Comparison of ENCODE assay signal across 17 cellular contexts in the genomic region with DNA sequence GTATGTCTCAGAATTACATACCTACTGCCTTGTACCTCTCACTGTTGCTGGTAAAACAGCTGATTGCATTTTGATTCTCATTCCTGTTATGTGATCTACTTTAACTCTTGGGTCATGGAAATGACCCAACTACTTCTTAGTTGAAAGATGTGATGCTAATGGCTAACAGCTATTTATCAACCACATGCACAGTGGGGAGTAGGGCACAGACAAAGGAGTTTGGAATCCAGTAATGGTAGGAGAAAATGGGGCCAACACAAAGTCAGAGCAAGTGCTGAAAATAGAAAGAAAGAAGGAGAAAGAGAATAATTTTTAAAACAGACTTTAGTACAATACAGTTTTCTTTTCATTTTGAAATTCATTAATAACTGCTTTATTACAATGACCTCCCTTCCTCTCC.
"Had no signal": no experiment of that assay in that cellular context is flagged by ENCODE, and none has a peak within 500 bp of the region (broad histone marks: within the 10 kb centered on the region; RNA-seq: fewer than 3 reads in every experiment).

No MANE protein-coding gene starts in this region.

- H3K36me3 Mint-ChIP-seq: naive thymus-derived CD4-positive, alpha-beta T cell; stimulated activated memory B cell treated with anti-CD40 and anti-IgM and Interleukin-4, amounts not matched to agents 10 μg/mL and 1 μg/mL and 100 μg/mL, for 72 hours had no signal

- H3K4me1 Mint-ChIP-seq: naive thymus-derived CD4-positive, alpha-beta T cell; nephron progenitor cell; stimulated activated memory B cell treated with anti-CD40 and anti-IgM and Interleukin-4, amounts not matched to agents 10 μg/mL and 1 μg/mL and 100 μg/mL, for 72 hours had no signal

- H3K4me3 ChIP-seq: colonic mucosa, heart right ventricle, spleen, tibial artery, upper lobe of left lung, uterus had no signal

- H3K4me3 Mint-ChIP-seq: naive thymus-derived CD4-positive, alpha-beta T cell; nephron progenitor cell; stimulated activated memory B cell treated with anti-CD40 and anti-IgM and Interleukin-4, amounts not matched to agents 10 μg/mL and 1 μg/mL and 100 μg/mL, for 72 hours; stimulated activated naive CD8-positive, alpha-beta T cell treated with anti-CD3 and anti-CD28 coated beads, Interleukin-15, Interleukin-2, amounts not matched to agents 100 ng/mL and 50 ng/mL, for 24 hours had no signal

- H3K27ac Mint-ChIP-seq: naive thymus-derived CD4-positive, alpha-beta T cell; nephron progenitor cell; stimulated activated memory B cell treated with anti-CD40 and anti-IgM and Interleukin-4, amounts not matched to agents 10 μg/mL and 1 μg/mL and 100 μg/mL, for 72 hours; stimulated activated naive CD8-positive, alpha-beta T cell treated with anti-CD3 and anti-CD28 coated beads, Interleukin-15, Interleukin-2, amounts not matched to agents 100 ng/mL and 50 ng/mL, for 24 hours had no signal

- H3K9me3 Mint-ChIP-seq: nephron progenitor cell had no signal

- H3K36me3 ChIP-seq: colonic mucosa, heart right ventricle, spleen, tibial artery, upper lobe of left lung, uterus had no signal

- H3K9me3 ChIP-seq: colonic mucosa, heart right ventricle, spleen, tibial artery, upper lobe of left lung, uterus had no signal

- H3K27me3 Mint-ChIP-seq: naive thymus-derived CD4-positive, alpha-beta T cell; stimulated activated memory B cell treated with anti-CD40 and anti-IgM and Interleukin-4, amounts not matched to agents 10 μg/mL and 1 μg/mL and 100 μg/mL, for 72 hours; stimulated activated naive CD8-positive, alpha-beta T cell treated with anti-CD3 and anti-CD28 coated beads, Interleukin-15, Interleukin-2, amounts not matched to agents 100 ng/mL and 50 ng/mL, for 24 hours had no signal

- ATAC-seq: heart right ventricle; naive thymus-derived CD4-positive, alpha-beta T cell; sciatic nerve; stimulated activated memory B cell treated with anti-CD40 and anti-IgM and Interleukin-4, amounts not matched to agents 10 μg/mL and 1 μg/mL and 100 μg/mL, for 72 hours had no signal

- H3K27me3 ChIP-seq: colonic mucosa, heart right ventricle, spleen, tibial artery, upper lobe of left lung, uterus had no signal

- H3K27ac ChIP-seq: colonic mucosa, heart right ventricle, spleen, tibial artery, upper lobe of left lung, uterus had no signal

- DNase-seq: colonic mucosa; effector CD4-positive, alpha-beta T cell; heart right ventricle; hypothalamus; naive thymus-derived CD4-positive, alpha-beta T cell; nephron progenitor cell; posterior cingulate gyrus; spleen; stimulated activated CD4-positive, alpha-beta T cell treated with anti-CD3 and anti-CD28 coated beads, Interleukin-15, amount 100 ng/mL, for 24 hours; stimulated activated CD4-positive, alpha-beta T cell treated with anti-CD3 and anti-CD28 coated beads, Interleukin-1b, Interleukin-23, amount 100 ng/mL, for 48 hours; stimulated activated CD4-positive, alpha-beta T cell treated with anti-CD3 and anti-CD28 coated beads, Interleukin-4, amount 100 ng/mL, for 24 hours; tibial artery; upper lobe of left lung; uterus had no signal

- H3K4me1 ChIP-seq: colonic mucosa, heart right ventricle, spleen, tibial artery, upper lobe of left lung, uterus had no signal
